Comparison of ENCODE assay signal across 21 cellular contexts in genomic region chr13:61908906-61909305, GRCh38.
DNase-seq lines count a peak whose midpoint lies in the region; ATAC-seq, FAIRE-seq and TF ChIP-seq lines count a peak whose summit lies in the region.
"Had no signal": no experiment of that assay in that cellular context is flagged by ENCODE, and none has a peak within 500 bp of the region (broad histone marks: within the 10 kb centered on the region; RNA-seq: fewer than 3 reads in every experiment).

No MANE protein-coding gene starts in this region.

- no peak overlapping the region for H2AFZ ChIP-seq in GM12878 (ENCODE audit: control insufficient read depth, low read depth, low read length)
- H2AFZ ChIP-seq in PC-9, result no peak overlapping the region

- H3K4me2 ChIP-seq in GM12878 (ENCODE audit: control insufficient read depth, insufficient read depth), result no peak overlapping the region
- no peak overlapping the region for H3K4me2 ChIP-seq in PC-9
- H3K4me2 ChIP-seq: BLaER1, KMS-11 had no signal

- RAD21 ChIA-PET in GM12878 (lab: Charles Lee; ENCODE audit: unreplicated experiment), result no interaction called here

- no peak for TF ChIP-seq RAD21 in GM12878 (IDR thresholded peaks at IDR 0.05; ENCODE audit: insufficient read depth, low read depth, low read length)

- TF ChIP-seq EP300 in GM12878 (IDR thresholded peaks at IDR 0.05; ENCODE audit: borderline replicate concordance in 1 of 2, control insufficient read depth in 1 of 2, low read depth in 2 of 2, low read length in 2 of 2), result no peak

- H3K36me3 ChIP-seq in GM12878 (ENCODE audit: control insufficient read depth in 2 of 2, insufficient read depth in 2 of 2, low read length in 1 of 2) (no peaks in the 10 kb centered on the region), PC-9 (ENCODE audit: low read depth) (no peaks in the 10 kb centered on the region)
- H3K36me3 ChIP-seq: BLaER1 had no signal

- no peak overlapping the region for H3K4me3 ChIP-seq in NB4 (ENCODE audit: low read depth, low read length)
- no peak overlapping the region for H3K4me3 ChIP-seq in GM12878
- H3K4me3 ChIP-seq in PC-9, result no peak overlapping the region
- H3K4me3 ChIP-seq: BLaER1, SK-N-MC had no signal

- no peak for FAIRE-seq in GM12891 (lab: Jason Lieb, UNC)
- FAIRE-seq in GM12878 (lab: Jason Lieb, UNC), result no peak
- FAIRE-seq: GM18507, H54, RCC 7860 had no signal

- H3K27ac ChIP-seq in GM12878 (ENCODE audit: control insufficient read depth, insufficient read depth) (no peak overlapping the region), PC-9 (no peak overlapping the region)
- H3K27ac ChIP-seq: BLaER1, KMS-11, SK-N-MC had no signal

- H3F3A ChIP-seq in PC-9 (ENCODE audit: insufficient read depth, low read depth), result no peaks in the 10 kb centered on the region

- BruUV-seq in GM12878 (replicated peaks; lab: Mats Ljungman, UMichigan) (no TSS peak), PC-9 (replicated peaks; lab: Mats Ljungman, UMichigan) (no TSS peak)

- no peaks in the 10 kb centered on the region for H3K4me1 ChIP-seq in GM12878 (ENCODE audit: control insufficient read depth, insufficient read depth, low read length)
- no peaks in the 10 kb centered on the region for H3K4me1 ChIP-seq in PC-9 (replicated peaks; ENCODE audit: insufficient read depth)
- H3K4me1 ChIP-seq: BLaER1 had no signal

- H3K79me2 ChIP-seq in GM12878 (ENCODE audit: control insufficient read depth, insufficient read depth, low read length) (no peaks in the 10 kb centered on the region), PC-9 (ENCODE audit: low read depth) (no peaks in the 10 kb centered on the region)

- no peak; the same call in 2 of the 3 replicates for ATAC-seq in GM12878
- ATAC-seq: Right ventricle myocardium inferior had no signal

- in situ Hi-C loops in GM12878 (cut with MboI), result no loop called here

- 12% methylated on average over 2 of the region's 2 CpGs for WGBS in GM12878 (ENCODE audit: insufficient coverage, insufficient replicate concordance, low lambda C conversion rate, missing lambda C conversion rate)

- DNase-seq in GM12891 (ENCODE audit: insufficient read length, low spot score), result no peak
- DNase-seq in HEK293T (ENCODE audit: extremely low spot score), result no peak
- DNase-seq in NB4 (ENCODE audit: low read depth), result peak; percentile 64
- DNase-seq in GM12878 (ENCODE audit: low read depth, low spot score), result no peak
- DNase-seq in SW 1271 (lab: John Stamatoyannopoulos, UW), result no peak
- DNase-seq in NCI-H226, result no peak
- no peak for DNase-seq in PC-9
- DNase-seq: CD4-positive, alpha-beta memory T cell; DMS153; GDM1; NCI-H1694; NCI-H2081 treated with DMSO at 0.1 percent for 48 hours; NCI-H510A; NCI-H774 had no signal

- no peaks in the 10 kb centered on the region for H4K20me1 ChIP-seq in GM12878 (ENCODE audit: control insufficient read depth, insufficient read depth)
- H4K20me1 ChIP-seq in PC-9 (ENCODE audit: insufficient read depth), result no peaks in the 10 kb centered on the region
- H4K20me1 ChIP-seq: BLaER1 had no signal

- TF ChIP-seq POLR2A in GM12891 (IDR thresholded peaks at IDR 0.05; ENCODE audit: low read depth, low read length) (no peak), NB4 (IDR thresholded peaks at IDR 0.05; ENCODE audit: extremely low read depth, insufficient read length) (no peak), GM12878 (IDR thresholded peaks at IDR 0.05; ENCODE audit: low read depth, low read length) (no peak)

- intact Hi-C loops in GM12878 (cut with micrococcal nuclease; ENCODE audit: unreplicated experiment), result no loop called here
- intact Hi-C loops in PC-9 (cut with micrococcal nuclease; ENCODE audit: unreplicated experiment), result no loop called here

- CTCF ChIA-PET in HEK293T (lab: Yijun Ruan, JAX) (interaction anchor here (0.6 to 2.1 kb wide), 2 partner anchors 45 to 55 kb away, joined by 3 to 5 read pairs; no protein-coding TSS in a partner anchor), GM12878 (lab: Yijun Ruan, JAX) (no interaction called here), PC-9 (lab: Charles Lee) (no interaction called here)

- SMC1A ChIA-PET in GM12878 (lab: Charles Lee; ENCODE audit: uncharacterized antibody, unreplicated experiment), result no interaction called here

- H3K9me2 ChIP-seq in PC-9 (ENCODE audit: insufficient read depth), result no peaks in the 10 kb centered on the region

- no peak overlapping the region for H3K9ac ChIP-seq in GM12878 (ENCODE audit: control insufficient read depth, insufficient read depth, low read length)
- H3K9ac ChIP-seq: BLaER1, KMS-11 had no signal

- H3K27me3 ChIP-seq in GM12878 (replicated peaks in 1 of 2; ENCODE audit: control insufficient read depth in 2 of 2, insufficient read depth in 2 of 2, low read length in 1 of 2) (no peaks in the 10 kb centered on the region), PC-9 (ENCODE audit: insufficient read depth, low read depth) (no peaks in the 10 kb centered on the region)
- H3K27me3 ChIP-seq: BLaER1 had no signal

- no peak for TF ChIP-seq CTCF in NB4 (IDR thresholded peaks at IDR 0.05; ENCODE audit: low read depth, low read length)
- TF ChIP-seq CTCF in GM12878 (IDR thresholded peaks at IDR 0.05 in 2 of 3, conservative IDR thresholded peaks at IDR 0.05 in 1 of 3; ENCODE audit: control insufficient read depth in 2 of 3, extremely low read depth in 1 of 3, insufficient read depth in 1 of 3, low read depth in 3 of 3, low read length in 3 of 3), result no peak
- no peak for TF ChIP-seq CTCF in PC-9 (conservative IDR thresholded peaks at IDR 0.05)

- H3K9me3 ChIP-seq in GM12878 (replicated peaks; ENCODE audit: control insufficient read depth, insufficient read depth, low read length) (no peaks in the 10 kb centered on the region), PC-9 (ENCODE audit: insufficient read depth, low read depth) (no peaks in the 10 kb centered on the region)
- H3K9me3 ChIP-seq: BLaER1 had no signal

- POLR2A ChIA-PET in HEK293T (lab: Yijun Ruan, JAX), result no interaction called here
- POLR2A ChIA-PET in GM12878 (lab: Charles Lee), result no interaction called here
- POLR2A ChIA-PET in PC-9 (lab: Charles Lee; ENCODE audit: unreplicated experiment), result no interaction called here

TF ChIP-seq in GM12891, 5 proteins besides CTCF, POLR2A, EP300 and RAD21:
- TF ChIP-seq POLR2AphosphoS5 (IDR thresholded peaks at IDR 0.05; ENCODE audit: low read depth, low read length) (no peak), TAF1 (IDR thresholded peaks at IDR 0.05; ENCODE audit: low read depth, low read length) (no peak), SPI1 (IDR thresholded peaks at IDR 0.05; ENCODE audit: low read depth, low read length) (peak; percentile 38; the same call in 1 of the 2 replicates)
TF ChIP-seq in GM12891: peak in this region for 1.

TF ChIP-seq in HEK293T, 16 proteins besides CTCF, POLR2A, EP300 and RAD21:
- TF ChIP-seq FOXK2 (IDR thresholded peaks at IDR 0.05) (no peak), CTBP1 (IDR thresholded peaks at IDR 0.05; ENCODE audit: borderline replicate concordance) (0 out of 2 replicates have a peak, but pooled peaks have one; percentile 13), ELF4 (IDR thresholded peaks at IDR 0.05) (no peak), LEF1 (IDR thresholded peaks at IDR 0.05; ENCODE audit: borderline replicate concordance) (no peak), FOXM1 (IDR thresholded peaks at IDR 0.05; ENCODE audit: borderline replicate concordance) (no peak)
TF ChIP-seq in HEK293T: peak in this region for 1.

TF ChIP-seq in GM12878, 131 proteins besides CTCF, POLR2A, EP300 and RAD21:
- TF ChIP-seq SPI1 (IDR thresholded peaks at IDR 0.05; ENCODE audit: borderline replicate concordance, insufficient read depth, low read depth, low read length) (peak; percentile 47; the same call in 1 of the 2 replicates), ASH2L (IDR thresholded peaks at IDR 0.05; ENCODE audit: borderline replicate concordance, low read depth) (no peak)
TF ChIP-seq in GM12878: peak in this region for 1.
